Comparison of ENCODE assay signal across 16 cellular contexts in the genomic region with DNA sequence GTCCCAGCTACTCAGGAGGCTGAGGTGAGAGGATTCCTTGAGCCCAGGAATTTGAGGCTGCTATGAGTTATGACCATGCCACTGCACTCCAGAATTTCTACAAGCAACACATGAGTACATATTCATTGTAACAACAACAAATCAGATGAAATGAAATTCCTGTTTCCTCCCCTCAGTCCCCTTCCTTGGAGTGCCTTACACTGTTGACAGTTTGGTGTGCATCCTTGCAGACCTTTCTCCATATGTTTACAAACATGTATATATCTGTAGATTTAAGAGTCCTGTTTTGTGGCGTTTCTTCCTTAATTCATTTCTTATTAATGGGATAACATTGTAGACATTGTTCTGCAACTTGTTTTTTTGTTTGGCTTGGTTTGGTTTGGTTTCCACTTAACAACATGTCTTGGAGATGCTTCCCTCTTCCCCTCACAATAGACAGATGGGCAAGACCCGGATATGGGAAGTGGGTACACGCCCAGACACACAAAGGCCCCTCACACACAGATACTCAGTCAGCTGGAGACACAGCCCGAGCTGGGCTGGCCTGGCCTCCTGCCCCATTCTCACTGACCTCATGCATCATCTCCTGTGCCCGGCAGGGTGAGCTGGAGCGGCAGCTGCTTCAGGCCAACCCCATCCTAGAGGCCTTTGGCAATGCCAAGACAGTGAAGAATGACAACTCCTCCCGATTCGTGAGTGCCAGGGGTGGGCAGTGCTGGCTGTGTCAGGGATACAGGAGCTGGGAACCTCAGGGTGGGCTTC. TPM values are rescaled to one million over a fixed set of nuclear protein-coding genes. Genes with fewer than 3 reads are reported as not detected.
DNase-seq lines count a peak whose midpoint lies in the region; ATAC-seq and TF ChIP-seq lines count a peak whose summit lies in the region.
"Had no signal": no experiment of that assay in that cellular context is flagged by ENCODE, and none has a peak within 500 bp of the region (broad histone marks: within the 10 kb centered on the region; RNA-seq: fewer than 3 reads in every experiment).

No MANE protein-coding gene starts in this region.

- DNase-seq in H9 (no peak), SK-MEL-5 (ENCODE audit: low read depth, low spot score) (peak; percentile 58), right cardiac atrium (peak in 1 of 3 donors; percentile 50), pons (ENCODE audit: low spot score) (peak; percentile 57), left colon (no peak), occipital lobe (lab: John Stamatoyannopoulos, UW) (no peak), sigmoid colon (no peak)
- DNase-seq: Caco-2, KBM-7, NCI-H1092 treated with DMSO at 0.1 percent for 48 hours, NCI-H1694 treated with DMSO at 0.1 percent for 48 hours, NCI-H345, NCI-H748 treated with DMSO at 0.1 percent for 48 hours had no signal

- H3K23ac ChIP-seq in H9 (ENCODE audit: insufficient read length, low read depth, low read length), result no peak overlapping the region

- H3K4me1 ChIP-seq in H9 (ENCODE audit: insufficient read depth, low read length) (no peaks in the 10 kb centered on the region), right cardiac atrium (ENCODE audit: control insufficient read depth, insufficient read depth, low read length) (no peaks in the 10 kb centered on the region), sigmoid colon (no peaks in the 10 kb centered on the region)
- H3K4me1 ChIP-seq: Caco-2 had no signal

- no peak overlapping the region for H3K14ac ChIP-seq in H9 (ENCODE audit: insufficient read depth, low read length)

- no peak overlapping the region for H2BK12ac ChIP-seq in H9 (ENCODE audit: insufficient read length, low read depth, low read length)

- in situ Hi-C loops in SK-MEL-5 (cut with HindIII; ENCODE audit: low pct_unique_long_range_greater_than_20kb, low sequenced_read_pairs), result no loop called here

- no peak overlapping the region for H3T11ph ChIP-seq in H9 (ENCODE audit: low read length)

- H2BK20ac ChIP-seq in H9 (ENCODE audit: low read depth, low read length, poor library complexity, severe bottlenecking), result no peak overlapping the region

- H3K9me3 Mint-ChIP-seq in H9, result no peaks in the 10 kb centered on the region; a peak in 1 of 5 replicates

- H3K18ac ChIP-seq in H9 (ENCODE audit: insufficient read length, low read depth, low read length), result no peak overlapping the region

- H3K9me3 ChIP-seq in H9 (ENCODE audit: control insufficient read depth, low read depth, low read length) (no peaks in the 10 kb centered on the region), right cardiac atrium (ENCODE audit: control insufficient read depth, low read length) (no peaks in the 10 kb centered on the region), sigmoid colon (no peaks in the 10 kb centered on the region)
- H3K9me3 ChIP-seq: Caco-2 had no signal

- no peak overlapping the region for H3K4me3 Mint-ChIP-seq in H9

- no peak overlapping the region for H4K91ac ChIP-seq in H9 (ENCODE audit: insufficient read length, low read depth, low read length)

- H4K5ac ChIP-seq in H9 (ENCODE audit: insufficient read length, low read depth, low read length), result no peak overlapping the region

- no peaks in the 10 kb centered on the region for H3K79me1 ChIP-seq in H9 (ENCODE audit: insufficient read depth, low read depth, low read length, poor library complexity, severe bottlenecking)

- no peak overlapping the region for H3K4ac ChIP-seq in H9 (ENCODE audit: low read depth, low read length)

- no peak overlapping the region for H2AK5ac ChIP-seq in H9 (ENCODE audit: insufficient read length, low read length)

- no peak overlapping the region for H2BK120ac ChIP-seq in H9 (ENCODE audit: low read depth, low read length, poor library complexity, severe bottlenecking)

- no peaks in the 10 kb centered on the region for H3K36me3 ChIP-seq in sigmoid colon

- H3K4me3 ChIP-seq in right cardiac atrium (ENCODE audit: low read length) (no peak overlapping the region), sigmoid colon (no peak overlapping the region)

- no peak overlapping the region for H4K8ac ChIP-seq in H9 (replicated peaks; ENCODE audit: insufficient read length, low read depth, low read length)

- H3K56ac ChIP-seq in H9 (ENCODE audit: insufficient read length, low read depth, low read length), result no peak overlapping the region

- no peak overlapping the region for H3K4me2 ChIP-seq in H9 (ENCODE audit: insufficient read depth, insufficient read length, low read length)

- no CpG with 5 or more reads among the region's 8 CpGs for WGBS in H9 (ENCODE audit: extremely low coverage, insufficient read length, low lambda C conversion rate)
- 68% methylated on average over 8 of the region's 8 CpGs for WGBS in right cardiac atrium
- WGBS in sigmoid colon, 2 donors, result 78 to 83% methylated on average over 8 of the region's 8 CpGs

- peak overlapping the region in 2 of 3 experiments; percentile 34 to 62; a peak in 1 of 7 replicates for H3K27ac Mint-ChIP-seq in H9

- no peak for TF ChIP-seq POLR2A in sigmoid colon (IDR thresholded peaks at IDR 0.05)

- intact Hi-C loops in right cardiac atrium (cut with DNase I), result no loop called here
- intact Hi-C loops in left colon (cut with DNase I, micrococcal nuclease), result no loop called here
- intact Hi-C loops in sigmoid colon (cut with DNase I), result no loop called here

- H3K23me2 ChIP-seq in H9 (ENCODE audit: insufficient read length, low read depth, low read length, poor library complexity, severe bottlenecking), result no peaks in the 10 kb centered on the region

- no peaks in the 10 kb centered on the region for H4K20me1 ChIP-seq in H9 (ENCODE audit: control insufficient read depth, insufficient read depth, insufficient read length)

- no peak overlapping the region for H3K9ac ChIP-seq in H9 (ENCODE audit: extremely low read depth, insufficient read length, low read length)

- no peak for TF ChIP-seq EP300 in sigmoid colon (IDR thresholded peaks at IDR 0.05)

- H3K27me3 Mint-ChIP-seq in H9 (ENCODE audit: low read depth), result peaks cover 2% of the 10 kb centered on the region; the same call in 1 of the 2 replicates

- no peaks in the 10 kb centered on the region for H3K79me2 ChIP-seq in H9 (ENCODE audit: insufficient read depth, low read length)

- TF ChIP-seq CTCF in H9 (conservative IDR thresholded peaks at IDR 0.05), result no peak
- no peak for TF ChIP-seq CTCF in sigmoid colon (IDR thresholded peaks at IDR 0.05)

- no peaks in the 10 kb centered on the region for H3K27me3 ChIP-seq in H9 (ENCODE audit: insufficient read depth, low read length)
- no peaks in the 10 kb centered on the region for H3K27me3 ChIP-seq in right cardiac atrium (ENCODE audit: control insufficient read depth, insufficient read depth)
- H3K27me3 ChIP-seq in sigmoid colon, result peaks cover 0 to 17% (median 4%) of the 10 kb centered on the region in 3 donors

- peaks cover 19 to 28% (median 22%) of the 10 kb centered on the region in 3 experiments; a peak in 6 of 7 replicates for H3K36me3 Mint-ChIP-seq in H9 (ENCODE audit: insufficient read depth in 1 of 3, low read depth in 3 of 3)

- ATAC-seq in right cardiac atrium (peak; percentile 58 to 65), left colon (no peak), GM19328 (IDR thresholded peaks at IDR 0.05; ENCODE audit: unreplicated experiment) (no peak)

- no peak overlapping the region for H2BK15ac ChIP-seq in H9 (ENCODE audit: low read depth, low read length)

- H3K27ac ChIP-seq in H9 (ENCODE audit: insufficient read length, low read depth, low read length), result no peak overlapping the region
- H3K27ac ChIP-seq in right cardiac atrium (ENCODE audit: low read length), result no peak overlapping the region
- no peak overlapping the region for H3K27ac ChIP-seq in sigmoid colon
- H3K27ac ChIP-seq: C4-2B, HL-60 had no signal

- no peak overlapping the region for H2BK5ac ChIP-seq in H9 (ENCODE audit: insufficient read length, low read length)

- H3K4me1 Mint-ChIP-seq in H9, result peaks cover 0 to 10% of the 10 kb centered on the region in 2 experiments; a peak in 3 of 4 replicates

- H2AFZ ChIP-seq in H9 (ENCODE audit: low read length), result no peak overlapping the region

RNA-seq across cellular contexts. Expression of gene MYH14, which starts 21.7 kb away (rescaled TPM):
- total RNA-seq in H9 (2021) (27.7 and 28.6 TPM in 2 replicates), right cardiac atrium (10 to 100 TPM; 69.9 to 92.9 (median 76.5) TPM), left colon (100 to 1,000 TPM; 455 to 653 TPM), occipital lobe (0.94 TPM), sigmoid colon (1 to 10 TPM in 2 of 4 donors, under 1 TPM in 2; 0.16 to 3.9 (median 1.3) TPM)
- total RNA-seq in SK-MEL-5 (2014; rRNA removed; shearing (Covaris generic)), result 15.1 and 22.2 TPM in 2 replicates
- 27.5 and 32.4 TPM in 2 replicates for polyA plus RNA-seq in SK-MEL-5 (2015; cell fraction: cytosol; rRNA removed)
- 8.9 and 10.0 TPM in 2 replicates for polyA plus RNA-seq in SK-MEL-5 (2015; cell fraction: nucleus; rRNA removed)
- polyA plus RNA-seq in right cardiac atrium (73.6 TPM), sigmoid colon (100 to 1,000 TPM in 2 of 3 donors, 10 to 100 TPM in 1; 92.5 to 479 (median 235) TPM)

Comparison
In these comparisons a context has a peak if more than half of its experiments do, and no peak if none do; other contexts are left out.
1. DNase-seq: peak in SK-MEL-5 (single experiment) and pons (single experiment); none in H9 (single experiment), left colon (0 of 2), occipital lobe (single experiment) and sigmoid colon (single experiment).
2. ATAC-seq: peak in right cardiac atrium (2 of 2); none in left colon (single experiment) and GM19328 (single experiment).
3. RNA of gene MYH14, which starts 21.7 kb away (total RNA-seq): 455 to 653 TPM in left colon; 69.9 to 92.9 TPM in right cardiac atrium, 27.7 to 28.6 TPM in H9, 15.1 to 22.2 TPM in SK-MEL-5, 0.16 to 3.9 TPM in sigmoid colon and 0.94 TPM in occipital lobe (single experiment); every median in the first group is over 4 times any median in the second.